ENCODE assay signal across 23 cellular contexts in genomic region chr21:45486443-45487160, GRCh38.
"Had no signal": no experiment of that assay in that cellular context is flagged by ENCODE, and none has a peak within 500 bp of the region (broad histone marks: within the 10 kb centered on the region; RNA-seq: fewer than 3 reads in every experiment).

No MANE protein-coding gene starts in this region.

- H3K36me3 Mint-ChIP-seq: naive B cell; stimulated activated naive B cell treated with anti-CD40 and anti-IgM and Interleukin-4, amounts not matched to agents 10 μg/mL and 1 μg/mL and 100 μg/mL, for 72 hours had no signal

- H3K27me3 Mint-ChIP-seq: naive B cell; stimulated activated naive B cell treated with anti-CD40 and anti-IgM and Interleukin-4, amounts not matched to agents 10 μg/mL and 1 μg/mL and 100 μg/mL, for 72 hours; stimulated activated naive CD8-positive, alpha-beta T cell treated with anti-CD3 and anti-CD28 coated beads, Interleukin-15, amount 100 ng/mL, for 72 hours had no signal

- H2AFZ ChIP-seq: parathyroid adenoma had no signal

- H3K9ac ChIP-seq: parathyroid adenoma had no signal

- ATAC-seq: heart left ventricle; left colon; left ventricle myocardium superior; sciatic nerve; stimulated activated naive B cell treated with anti-CD40 and anti-IgM and Interleukin-4, amounts not matched to agents 10 μg/mL and 1 μg/mL and 100 μg/mL, for 72 hours; stimulated activated naive CD8-positive, alpha-beta T cell treated with anti-CD3 and anti-CD28 coated beads, Interleukin-15, amount 100 ng/mL, for 72 hours had no signal

- H3K27me3 ChIP-seq: heart left ventricle, spleen, testis, transverse colon had no signal

- H3K4me1 ChIP-seq: parathyroid adenoma, prostate gland, testis, transverse colon had no signal

- H3K4me3 ChIP-seq: heart left ventricle, lung, prostate gland, spleen, testis, transverse colon had no signal

- H3K36me3 ChIP-seq: transverse colon had no signal

- H3K9me3 ChIP-seq: heart left ventricle, prostate gland, spleen, testis, transverse colon had no signal

- DNase-seq: cerebellar nuclear complex; effector CD4-positive, alpha-beta T cell; foreskin melanocyte; hippocampal formation; left colon; left ventricle myocardium superior; mesendoderm; naive B cell; nephron progenitor cell; occipital lobe; spleen; stimulated activated CD4-positive, alpha-beta T cell treated with anti-CD3 and anti-CD28 coated beads, Interleukin-15, amount 100 ng/mL, for 24 hours; stimulated activated CD4-positive, alpha-beta T cell treated with anti-CD3 and anti-CD28 coated beads, Interleukin-1b, Interleukin-23, amount 100 ng/mL, for 48 hours; stimulated activated CD4-positive, alpha-beta T cell treated with anti-CD3 and anti-CD28 coated beads, Interleukin-4, amount 100 ng/mL, for 24 hours; stimulated activated naive B cell treated with anti-CD40 and anti-IgM and Interleukin-4, amounts not matched to agents 10 μg/mL and 1 μg/mL and 100 μg/mL, for 72 hours; stimulated activated naive CD8-positive, alpha-beta T cell treated with anti-CD3 and anti-CD28 coated beads, Interleukin-15, amount 100 ng/mL, for 72 hours; testis; transverse colon had no signal

- H3K4me3 Mint-ChIP-seq: nephron progenitor cell; stimulated activated naive B cell treated with anti-CD40 and anti-IgM and Interleukin-4, amounts not matched to agents 10 μg/mL and 1 μg/mL and 100 μg/mL, for 72 hours; stimulated activated naive CD8-positive, alpha-beta T cell treated with anti-CD3 and anti-CD28 coated beads, Interleukin-15, amount 100 ng/mL, for 72 hours had no signal

- H3K9me3 Mint-ChIP-seq: nephron progenitor cell; stimulated activated naive CD8-positive, alpha-beta T cell treated with anti-CD3 and anti-CD28 coated beads, Interleukin-15, amount 100 ng/mL, for 72 hours had no signal

- H3K27ac ChIP-seq: heart left ventricle, parathyroid adenoma, prostate gland, spleen, testis, transverse colon had no signal

- H3K27ac Mint-ChIP-seq: nephron progenitor cell; stimulated activated naive B cell treated with anti-CD40 and anti-IgM and Interleukin-4, amounts not matched to agents 10 μg/mL and 1 μg/mL and 100 μg/mL, for 72 hours had no signal
